Comparison of ENCODE assay signal across 9 cellular contexts in the genomic region with DNA sequence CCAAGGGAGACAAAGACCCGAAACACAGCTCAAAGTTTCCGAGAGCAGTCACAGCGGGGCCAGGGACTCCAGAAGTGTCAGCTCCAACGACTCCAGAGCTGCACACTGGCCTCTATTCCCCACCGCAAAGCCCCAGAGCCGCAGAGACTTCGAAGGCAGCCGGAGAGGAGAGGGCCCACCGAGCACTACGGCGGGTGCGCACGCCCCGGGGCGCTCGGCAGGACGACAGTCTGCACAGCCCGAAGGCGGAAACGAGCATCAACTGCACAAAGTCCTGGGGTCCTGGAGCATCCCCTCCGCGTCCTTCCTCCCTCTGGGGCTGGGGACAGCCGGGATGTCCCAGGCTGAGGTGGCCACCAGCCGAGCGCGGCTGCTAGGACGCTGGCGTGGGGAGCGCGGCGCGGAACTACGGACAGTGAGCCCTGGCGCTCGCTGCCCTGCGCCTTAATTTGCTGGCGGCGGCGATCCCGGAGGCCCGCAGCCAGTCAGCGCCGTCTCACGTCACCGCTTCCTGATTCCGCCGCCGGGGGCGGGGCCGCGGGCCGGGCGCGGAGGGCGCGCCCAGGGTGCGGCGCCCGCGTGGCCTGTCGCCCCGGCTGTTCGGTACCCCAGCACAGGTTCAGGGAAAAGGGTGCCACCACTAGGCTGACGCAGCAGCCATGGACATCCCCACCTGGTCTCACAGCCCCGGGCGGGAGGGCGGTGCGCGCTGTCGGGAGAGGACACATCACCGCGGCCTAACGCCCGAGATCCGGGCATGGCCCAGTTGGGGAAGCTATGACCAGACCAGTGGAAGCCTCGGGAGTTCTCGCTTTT. TPM values are rescaled to one million over a fixed set of nuclear protein-coding genes. Genes with fewer than 3 reads are reported as not detected.
A peak's percentile ranks its signal among the peaks of the same experiment; 100 is the strongest.
DNase-seq lines count a peak whose midpoint lies in the region; ATAC-seq and TF ChIP-seq lines count a peak whose summit lies in the region.
"Had no signal": no experiment of that assay in that cellular context is flagged by ENCODE, and none has a peak within 500 bp of the region (broad histone marks: within the 10 kb centered on the region; RNA-seq: fewer than 3 reads in every experiment).

A gene with protein sequence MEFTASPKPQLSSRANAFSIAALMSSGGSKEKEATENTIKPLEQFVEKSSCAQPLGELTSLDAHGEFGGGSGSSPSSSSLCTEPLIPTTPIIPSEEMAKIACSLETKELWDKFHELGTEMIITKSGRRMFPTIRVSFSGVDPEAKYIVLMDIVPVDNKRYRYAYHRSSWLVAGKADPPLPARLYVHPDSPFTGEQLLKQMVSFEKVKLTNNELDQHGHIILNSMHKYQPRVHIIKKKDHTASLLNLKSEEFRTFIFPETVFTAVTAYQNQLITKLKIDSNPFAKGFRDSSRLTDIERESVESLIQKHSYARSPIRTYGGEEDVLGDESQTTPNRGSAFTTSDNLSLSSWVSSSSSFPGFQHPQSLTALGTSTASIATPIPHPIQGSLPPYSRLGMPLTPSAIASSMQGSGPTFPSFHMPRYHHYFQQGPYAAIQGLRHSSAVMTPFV (minus strand): TSS at position 421 of the 816 bp plus-strand sequence. CDS start 480 bp downstream, outside the sequence.

- CTCF ChIA-PET in RWPE1 (lab: Yijun Ruan, JAX), result interaction anchor here (0.7 kb wide), 1 partner anchor 1054 kb away, joined by 4 read pairs; no protein-coding TSS in a partner anchor

- H3K27me3 Mint-ChIP-seq in IgD-negative memory B cell, result peaks cover 84% of the 10 kb centered on the region
- peaks cover 70% of the 10 kb centered on the region for H3K27me3 Mint-ChIP-seq in activated naive CD8-positive, alpha-beta T cell

- no peaks in the 10 kb centered on the region for H3K36me3 ChIP-seq in skeletal muscle tissue (ENCODE audit: control insufficient read depth in 3 of 3, insufficient read depth in 3 of 3, low read length in 3 of 3)

- H3K36me3 Mint-ChIP-seq in IgD-negative memory B cell, result no peaks in the 10 kb centered on the region
- no peaks in the 10 kb centered on the region for H3K36me3 Mint-ChIP-seq in activated naive CD8-positive, alpha-beta T cell

- DNase-seq in RWPE1 (ENCODE audit: low spot score), result no peak

- POLR2A ChIA-PET in RWPE1 (lab: Yijun Ruan, JAX; ENCODE audit: low non-redundant PET), result no interaction called here

- no peaks in the 10 kb centered on the region for H3K9me3 ChIP-seq in skeletal muscle tissue (ENCODE audit: control insufficient read depth in 3 of 3, low read length in 3 of 3)

- H3K4me3 ChIP-seq in GM08714 (ENCODE audit: low read length) (peak within 1 kb of the TSS; percentile 35), iPS-11a (ENCODE audit: low read depth, low read length) (peak within 1 kb of the TSS; percentile 52), skeletal muscle tissue (ENCODE audit: low read length in 3 of 3) (peak within 1 kb of the TSS in 2 of 3 donors; percentile 46 to 49)

- no peak within 1 kb of the TSS for H3K9ac ChIP-seq in skeletal muscle tissue (ENCODE audit: low read depth in 1 of 3, low read length in 3 of 3)

- ATAC-seq in HG03439 (IDR thresholded peaks at IDR 0.05; ENCODE audit: unreplicated experiment) (no peak), GM21390 (IDR thresholded peaks at IDR 0.05; ENCODE audit: unreplicated experiment) (no peak)
- ATAC-seq: Panc1 had no signal

- H3K27ac ChIP-seq in skeletal muscle tissue (ENCODE audit: low read depth, low read length) (no peak within 1 kb of the TSS), RWPE1 (no peak within 1 kb of the TSS)

- TF ChIP-seq CTCF in RWPE1 (conservative IDR thresholded peaks at IDR 0.05; ENCODE audit: low read depth), result no peak

- H3K4me1 Mint-ChIP-seq in IgD-negative memory B cell, result peaks cover 0 to 8% (median 5%) of the 10 kb centered on the region in 3 donors
- H3K4me1 Mint-ChIP-seq in activated naive CD8-positive, alpha-beta T cell (ENCODE audit: low read depth), result peaks cover 27% of the 10 kb centered on the region

- peaks cover 0 to 11% (median 0%) of the 10 kb centered on the region in 3 donors for H3K9me3 Mint-ChIP-seq in IgD-negative memory B cell
- no peaks in the 10 kb centered on the region for H3K9me3 Mint-ChIP-seq in activated naive CD8-positive, alpha-beta T cell (ENCODE audit: low read depth)

- peaks cover 94 to 97% (median 96%) of the 10 kb centered on the region in 3 donors for H3K27me3 ChIP-seq in skeletal muscle tissue (ENCODE audit: control insufficient read depth in 3 of 3, insufficient read depth in 3 of 3, low read length in 3 of 3)

- H3K4me3 Mint-ChIP-seq in IgD-negative memory B cell, result peak within 1 kb of the TSS; percentile 54 to 82 (median 76)
- peak within 1 kb of the TSS; percentile 74 for H3K4me3 Mint-ChIP-seq in activated naive CD8-positive, alpha-beta T cell

- peaks cover 5 to 17% (median 7%) of the 10 kb centered on the region in 3 donors for H3K4me1 ChIP-seq in skeletal muscle tissue (ENCODE audit: control insufficient read depth in 3 of 3, insufficient read depth in 3 of 3, low read length in 3 of 3)

- peak within 1 kb of the TSS; percentile 67 to 87 (median 78) for H3K27ac Mint-ChIP-seq in IgD-negative memory B cell
- no peak within 1 kb of the TSS for H3K27ac Mint-ChIP-seq in activated naive CD8-positive, alpha-beta T cell

RNA-seq across cellular contexts. Expression of the gene that starts here (rescaled TPM):
- not detected for polyA plus RNA-seq in IgD-negative memory B cell
- total RNA-seq in skeletal muscle tissue, result 1.0 TPM
